Comparison of ENCODE assay signal across 1 cellular context in genomic region chrX:13074297-13075262, GRCh38.
TF ChIP-seq lines count a peak whose summit lies in the region.

No MANE protein-coding gene starts in this region.

TF ChIP-seq in IMR-90, 13 proteins besides CTCF, POLR2A, EP300 and RAD21:
- TF ChIP-seq, protein P1, sequence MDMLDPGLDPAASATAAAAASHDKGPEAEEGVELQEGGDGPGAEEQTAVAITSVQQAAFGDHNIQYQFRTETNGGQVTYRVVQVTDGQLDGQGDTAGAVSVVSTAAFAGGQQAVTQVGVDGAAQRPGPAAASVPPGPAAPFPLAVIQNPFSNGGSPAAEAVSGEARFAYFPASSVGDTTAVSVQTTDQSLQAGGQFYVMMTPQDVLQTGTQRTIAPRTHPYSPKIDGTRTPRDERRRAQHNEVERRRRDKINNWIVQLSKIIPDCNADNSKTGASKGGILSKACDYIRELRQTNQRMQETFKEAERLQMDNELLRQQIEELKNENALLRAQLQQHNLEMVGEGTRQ (IDR thresholded peaks at IDR 0.05; ENCODE audit: low read depth, low read length): no peak
- TF ChIP-seq SMC3 (IDR thresholded peaks at IDR 0.05; ENCODE audit: low read depth, low read length) (no peak), CHD1 (IDR thresholded peaks at IDR 0.05; ENCODE audit: low read depth, low read length) (no peak), ELK1 (IDR thresholded peaks at IDR 0.05; ENCODE audit: borderline replicate concordance, low read depth, low read length) (no peak), RCOR1 (IDR thresholded peaks at IDR 0.05; ENCODE audit: insufficient replicate concordance, low read length) (no peak), NFE2L2 (IDR thresholded peaks at IDR 0.05; ENCODE audit: low read depth, low read length) (no peak), RFX5 (IDR thresholded peaks at IDR 0.05; ENCODE audit: low read depth, low read length) (no peak)
